Comparison of ENCODE assay signal across 14 cellular contexts in the genomic region with DNA sequence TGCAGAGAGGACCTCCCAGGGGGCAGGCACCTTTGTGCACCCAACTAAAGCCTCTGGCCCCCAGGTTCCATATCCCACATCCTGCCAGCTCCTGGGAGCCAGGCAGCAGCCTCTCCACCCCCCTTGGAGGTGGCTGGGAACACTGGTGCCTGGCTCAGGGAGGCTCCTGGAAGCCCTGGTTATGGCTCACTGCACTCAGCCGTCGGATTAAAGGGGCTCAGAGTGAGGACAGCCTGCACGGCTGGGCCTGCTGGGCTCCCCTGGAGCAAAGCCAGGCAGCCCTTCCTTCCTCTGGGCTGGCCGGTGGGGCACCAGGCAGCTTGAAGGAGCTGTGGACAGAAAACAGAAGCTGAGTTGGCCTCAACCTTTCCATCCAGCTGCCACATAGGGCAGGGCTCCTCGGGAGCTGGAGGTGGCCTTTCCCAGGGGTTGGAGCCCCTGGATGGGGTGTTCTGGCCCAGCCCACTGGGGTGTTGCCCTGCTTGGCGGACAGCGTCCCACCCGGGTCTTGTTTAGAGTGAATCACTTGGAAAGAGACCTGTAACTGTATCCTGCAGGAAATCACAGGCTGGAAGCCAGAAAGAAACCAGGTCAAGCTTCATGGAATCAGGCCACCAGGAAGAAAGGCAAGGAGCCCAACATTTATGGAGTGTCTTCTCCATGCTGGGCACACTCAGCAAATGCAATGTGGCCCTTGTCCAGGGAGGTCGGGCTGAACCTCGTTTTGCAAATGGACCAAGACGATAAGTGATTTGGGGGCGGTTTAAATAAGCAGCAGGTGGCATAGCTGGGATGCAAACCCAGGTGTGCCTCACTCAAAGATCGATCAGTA.
A peak's percentile ranks its signal among the peaks of the same experiment; 100 is the strongest.
DNase-seq lines count a peak whose midpoint lies in the region; ATAC-seq and TF ChIP-seq lines count a peak whose summit lies in the region.
"Had no signal": no experiment of that assay in that cellular context is flagged by ENCODE, and none has a peak within 500 bp of the region (broad histone marks: within the 10 kb centered on the region; RNA-seq: fewer than 3 reads in every experiment).

No MANE protein-coding gene starts in this region.

- H3K27ac Mint-ChIP-seq in stimulated activated naive CD8-positive, alpha-beta T cell treated with anti-CD3 and anti-CD28 coated beads, Interleukin-15, amount 100 ng/mL, for 72 hours, result no peak overlapping the region
- H3K27ac Mint-ChIP-seq: immature natural killer cell; naive thymus-derived CD8-positive, alpha-beta T cell had no signal

- H3K27me3 ChIP-seq in foreskin keratinocyte (no peaks in the 10 kb centered on the region), spleen (replicated peaks in 1 of 7) (peaks cover 0 to 7% (median 0%) of the 10 kb centered on the region in 7 donors)

- intact Hi-C loops in spleen (cut with DNase I; ENCODE audit: low total_unique reads), result no loop called here

- no peak for TF ChIP-seq POLR2A in spleen (IDR thresholded peaks at IDR 0.05)

- H3K9me3 Mint-ChIP-seq in stimulated activated naive CD8-positive, alpha-beta T cell treated with anti-CD3 and anti-CD28 coated beads, Interleukin-15, amount 100 ng/mL, for 72 hours, result no peaks in the 10 kb centered on the region
- H3K9me3 Mint-ChIP-seq: activated naive CD4-positive, alpha-beta T cell treated with anti-CD3 and anti-CD28 coated beads, Interleukin-2, amount 50 U/mL, for 24 hours had no signal

- H3K36me3 ChIP-seq in spleen, result no peaks in the 10 kb centered on the region

- H3K4me3 Mint-ChIP-seq in stimulated activated naive CD8-positive, alpha-beta T cell treated with anti-CD3 and anti-CD28 coated beads, Interleukin-15, amount 100 ng/mL, for 72 hours, result no peak overlapping the region
- H3K4me3 Mint-ChIP-seq: activated naive CD4-positive, alpha-beta T cell treated with anti-CD3 and anti-CD28 coated beads, Interleukin-2, amount 50 U/mL, for 24 hours; immature natural killer cell; naive thymus-derived CD8-positive, alpha-beta T cell had no signal

- TF ChIP-seq CTCF in LNCaP clone FGC (IDR thresholded peaks at IDR 0.05; ENCODE audit: control insufficient read depth, extremely low read depth, insufficient read depth) (no peak), foreskin keratinocyte (conservative IDR thresholded peaks at IDR 0.05) (no peak), spleen (IDR thresholded peaks at IDR 0.05 in 8 of 11, conservative IDR thresholded peaks at IDR 0.05 in 3 of 11) (no peak)

- ATAC-seq in foreskin keratinocyte, result no peak
- ATAC-seq in GM18907 (IDR thresholded peaks at IDR 0.05; ENCODE audit: unreplicated experiment), result no peak
- no peak for ATAC-seq in stimulated activated naive CD8-positive, alpha-beta T cell treated with anti-CD3 and anti-CD28 coated beads, Interleukin-15, amount 100 ng/mL, for 72 hours
- ATAC-seq: naive thymus-derived CD8-positive, alpha-beta T cell had no signal

- H3K27me3 Mint-ChIP-seq in stimulated activated naive CD8-positive, alpha-beta T cell treated with anti-CD3 and anti-CD28 coated beads, Interleukin-15, amount 100 ng/mL, for 72 hours, result peaks cover 22% of the 10 kb centered on the region

- H3K4me1 ChIP-seq in foreskin keratinocyte (peaks cover 7% of the 10 kb centered on the region), spleen (no peaks in the 10 kb centered on the region)

- no peaks in the 10 kb centered on the region for H3K4me1 Mint-ChIP-seq in stimulated activated naive CD8-positive, alpha-beta T cell treated with anti-CD3 and anti-CD28 coated beads, Interleukin-15, amount 100 ng/mL, for 72 hours
- H3K4me1 Mint-ChIP-seq: activated naive CD4-positive, alpha-beta T cell treated with anti-CD3 and anti-CD28 coated beads, Interleukin-2, amount 50 U/mL, for 24 hours; immature natural killer cell; naive thymus-derived CD8-positive, alpha-beta T cell had no signal

- DNase-seq in AG20443 (ENCODE audit: low spot score) (peak; percentile 25), LNCaP clone FGC (ENCODE audit: low read depth) (peak; percentile 13), amniotic epithelial cell (ENCODE audit: low read depth) (peak; percentile 78), left kidney (ENCODE audit: low read depth, low spot score) (peak; percentile 71), foreskin keratinocyte (no peak), spleen (no peak)
- no peak for DNase-seq in stimulated activated naive CD8-positive, alpha-beta T cell treated with anti-CD3 and anti-CD28 coated beads, Interleukin-15, amount 100 ng/mL, for 72 hours
- DNase-seq: cortex of kidney; immature natural killer cell; Kasumi-1; naive thymus-derived CD8-positive, alpha-beta T cell; OCI-M1 had no signal

- H3K27ac ChIP-seq in foreskin keratinocyte (no peak overlapping the region), spleen (no peak overlapping the region)

- no peaks in the 10 kb centered on the region for H3K9me3 ChIP-seq in spleen

- H3K4me3 ChIP-seq in LNCaP clone FGC (ENCODE audit: low read depth, low read length) (no peak overlapping the region), spleen (no peak overlapping the region)

- 58 to 70% (median 60%) methylated on average over 8 to 13 of the region's 13 CpGs for WGBS in spleen, 5 donors

Comparison
In these comparisons a context has a peak if more than half of its experiments do, and no peak if none do; other contexts are left out.
1. DNase-seq: peak in AG20443 (single experiment), LNCaP clone FGC (single experiment), amniotic epithelial cell (single experiment) and left kidney (single experiment); none in foreskin keratinocyte (0 of 2), spleen (single experiment) and stimulated activated naive CD8-positive, alpha-beta T cell treated with anti-CD3 and anti-CD28 coated beads, Interleukin-15, amount 100 ng/mL, for 72 hours (0 of 2).